ENCODE assay signal across 3 cellular contexts in genomic region chr16:59201160-59201559, GRCh38.
TF ChIP-seq lines count a peak whose summit lies in the region.

No MANE protein-coding gene starts in this region.

TF ChIP-seq in GM23338, 12 proteins besides CTCF, POLR2A, EP300 and RAD21 (continued from another document and continues in another):
- no peak for TF ChIP-seq REST (IDR thresholded peaks at IDR 0.05; ENCODE audit: unreplicated experiment)

TF ChIP-seq in WTC11, 78 proteins besides CTCF, POLR2A, EP300 and RAD21 (continued from another document):
- no peak for TF ChIP-seq ZBTB43 (CRISPR knock-in tag; IDR thresholded peaks at IDR 0.05)
- no peak for TF ChIP-seq JUN (CRISPR knock-in tag; IDR thresholded peaks at IDR 0.05)
- TF ChIP-seq GTF2I (CRISPR knock-in tag; conservative IDR thresholded peaks at IDR 0.05) = no peak
- TF ChIP-seq KAT7 (CRISPR knock-in tag; IDR thresholded peaks at IDR 0.05; ENCODE audit: borderline replicate concordance) = no peak
- TF ChIP-seq NFE2L1 (CRISPR knock-in tag; IDR thresholded peaks at IDR 0.05) = no peak
- TF ChIP-seq NR3C1 (CRISPR knock-in tag; conservative IDR thresholded peaks at IDR 0.05; ENCODE audit: low read depth) = no peak
- no peak for TF ChIP-seq IRF1 (CRISPR knock-in tag; IDR thresholded peaks at IDR 0.05)
- TF ChIP-seq SMAD4 (CRISPR knock-in tag; IDR thresholded peaks at IDR 0.05) = no peak
- no peak for TF ChIP-seq HMGXB4 (CRISPR knock-in tag; IDR thresholded peaks at IDR 0.05)
- no peak for TF ChIP-seq MXD4 (CRISPR knock-in tag; IDR thresholded peaks at IDR 0.05; ENCODE audit: borderline replicate concordance)
- no peak for TF ChIP-seq CDX4 (CRISPR knock-in tag; IDR thresholded peaks at IDR 0.05; ENCODE audit: borderline replicate concordance)

TF ChIP-seq in SK-N-SH treated with all-trans-retinoic acid at 6 μM for 48 hours, 23 proteins besides CTCF, POLR2A, EP300 and RAD21 (continued from another document):
- TF ChIP-seq POU6F1 (CRISPR knock-in tag; IDR thresholded peaks at IDR 0.05; ENCODE audit: borderline replicate concordance, low read depth) (no peak), ZNF70 (CRISPR knock-in tag; IDR thresholded peaks at IDR 0.05) (no peak), CSDC2 (CRISPR knock-in tag; IDR thresholded peaks at IDR 0.05) (no peak), TCF4 (CRISPR knock-in tag; IDR thresholded peaks at IDR 0.05; ENCODE audit: borderline replicate concordance) (no peak), PPARA (CRISPR knock-in tag; IDR thresholded peaks at IDR 0.05; ENCODE audit: borderline replicate concordance) (no peak), ZFP30 (CRISPR knock-in tag; IDR thresholded peaks at IDR 0.05) (no peak), ZNF8 (CRISPR knock-in tag; IDR thresholded peaks at IDR 0.05) (no peak), SNAI2 (CRISPR knock-in tag; IDR thresholded peaks at IDR 0.05) (no peak), PATZ1 (CRISPR knock-in tag; IDR thresholded peaks at IDR 0.05; ENCODE audit: borderline replicate concordance) (no peak), TOX (CRISPR knock-in tag; IDR thresholded peaks at IDR 0.05; ENCODE audit: borderline replicate concordance) (no peak), ZFP3 (CRISPR knock-in tag; IDR thresholded peaks at IDR 0.05) (no peak), ISL1 (CRISPR knock-in tag; IDR thresholded peaks at IDR 0.05) (no peak), BACH2 (CRISPR knock-in tag; IDR thresholded peaks at IDR 0.05; ENCODE audit: borderline replicate concordance) (no peak), TSHZ2 (CRISPR knock-in tag; IDR thresholded peaks at IDR 0.05) (no peak), ESRRG (CRISPR knock-in tag; IDR thresholded peaks at IDR 0.05) (no peak), OSR1 (CRISPR knock-in tag; IDR thresholded peaks at IDR 0.05) (no peak)
